ENCODE assay signal across 23 cellular contexts in genomic region chr13:90336507-90336906, GRCh38.
DNase-seq lines count a peak whose midpoint lies in the region; ATAC-seq and TF ChIP-seq lines count a peak whose summit lies in the region.
"Had no signal": no experiment of that assay in that cellular context is flagged by ENCODE, and none has a peak within 500 bp of the region (broad histone marks: within the 10 kb centered on the region; RNA-seq: fewer than 3 reads in every experiment).

No MANE protein-coding gene starts in this region.

- peak overlapping the region; percentile 57; the same call in 1 of the 2 replicates for H2AFZ ChIP-seq in GM23338

- H3K27ac Mint-ChIP-seq in GM23338 (no peak overlapping the region), WTC11 (no peak overlapping the region)
- H3K27ac Mint-ChIP-seq: CD4-positive, CD25-positive, alpha-beta regulatory T cell; HFFc6 had no signal

- peaks cover 9% of the 10 kb centered on the region; the same call in 2 of the 3 replicates for H3K9me3 Mint-ChIP-seq in GM23338
- peaks cover 10% of the 10 kb centered on the region for H3K9me3 Mint-ChIP-seq in WTC11

- peaks cover 1% of the 10 kb centered on the region for H3K27me3 Mint-ChIP-seq in GM23338 (ENCODE audit: insufficient read depth, low read depth, poor library complexity)
- H3K27me3 Mint-ChIP-seq in WTC11 (ENCODE audit: low read depth) = no peaks in the 10 kb centered on the region
- H3K27me3 Mint-ChIP-seq: CD4-positive, CD25-positive, alpha-beta regulatory T cell had no signal

- H3K9me2 ChIP-seq in GM23338 (ENCODE audit: insufficient read depth) = no peaks in the 10 kb centered on the region

- no peak overlapping the region for H3K4me2 ChIP-seq in GM23338

- H3K4me1 Mint-ChIP-seq in GM23338 (peaks cover 2% of the 10 kb centered on the region; the same call in 1 of the 3 replicates), WTC11 (peaks cover 2% of the 10 kb centered on the region; the same call in 1 of the 2 replicates)
- H3K4me1 Mint-ChIP-seq: CD4-positive, CD25-positive, alpha-beta regulatory T cell had no signal

- intact Hi-C loops in heart left ventricle (cut with DNase I) = no loop called here

- TF ChIP-seq CTCF in C4-2B (conservative IDR thresholded peaks at IDR 0.05) (no peak), GM23338 (conservative IDR thresholded peaks at IDR 0.05; ENCODE audit: low read depth in 2 of 2) (no peak), WTC11 (IDR thresholded peaks at IDR 0.05) (no peak), heart left ventricle (IDR thresholded peaks at IDR 0.05) (no peak), GM20000 (IDR thresholded peaks at IDR 0.05; ENCODE audit: extremely low read depth, missing control alignments) (no peak)

- no peak for TF ChIP-seq POLR2A in heart left ventricle (IDR thresholded peaks at IDR 0.05)

- H3K36me3 Mint-ChIP-seq in GM23338 (ENCODE audit: low read depth) = peaks cover 3% of the 10 kb centered on the region; the same call in 1 of the 3 replicates
- H3K36me3 Mint-ChIP-seq in WTC11 = 0 out of 2 replicates have a peak, but pooled peaks cover 3% of the 10 kb centered on the region
- H3K36me3 Mint-ChIP-seq: CD4-positive, CD25-positive, alpha-beta regulatory T cell had no signal

- CTCF ChIA-PET in WTC11 (lab: Charles Lee) = no interaction called here

- no peak for DNase-seq in GM23338 (ENCODE audit: low spot score)
- no peak for DNase-seq in WTC11 (ENCODE audit: low spot score)
- DNase-seq in kidney tubule cell (ENCODE audit: low spot score) = peak; percentile 1
- DNase-seq in heart left ventricle = no peak
- no peak for DNase-seq in dermis blood vessel endothelial cell
- DNase-seq in GM20000 (ENCODE audit: low spot score) = no peak
- DNase-seq: ACHN; Caco-2; CD4-positive, CD25-positive, alpha-beta regulatory T cell; DMS79 treated with DMSO at 0.1 percent for 48 hours; GDM1; HFFc6; NCI-H1417; NCI-H187 treated with DMSO at 0.1 percent for 48 hours; NCI-H2171; NCI-H446; NCI-H774 had no signal

- ATAC-seq in GM23338 (no peak), WTC11 (0 out of 2 replicates have a peak, but pooled peaks have one; percentile 24), heart left ventricle (no peak), HG02571 (IDR thresholded peaks at IDR 0.05; ENCODE audit: unreplicated experiment) (no peak)
- ATAC-seq: GM12878, Panc1, Right ventricle myocardium inferior had no signal

- no peaks in the 10 kb centered on the region for H3K79me2 ChIP-seq in GM23338 (replicated peaks; ENCODE audit: insufficient read depth)

- POLR2A ChIA-PET in WTC11 (lab: Charles Lee) = no interaction called here

- H3K27ac ChIP-seq in C4-2B = peak overlapping the region; percentile 59
- no peak overlapping the region for H3K27ac ChIP-seq in GM23338 (ENCODE audit: low read depth)
- no peak overlapping the region for H3K27ac ChIP-seq in heart left ventricle
- H3K27ac ChIP-seq: SK-N-MC had no signal

- no peaks in the 10 kb centered on the region for H3K36me3 ChIP-seq in GM23338 (ENCODE audit: insufficient read depth)
- no peaks in the 10 kb centered on the region for H3K36me3 ChIP-seq in heart left ventricle

- H4K20me1 ChIP-seq in GM23338 (replicated peaks; ENCODE audit: insufficient read depth) = no peaks in the 10 kb centered on the region

- H3K9me3 ChIP-seq in heart left ventricle = peaks cover 0 to 8% (median 0%) of the 10 kb centered on the region in 12 donors

- H3K4me3 Mint-ChIP-seq in GM23338 = no peak overlapping the region
- H3K4me3 Mint-ChIP-seq in WTC11 = no peak overlapping the region
- H3K4me3 Mint-ChIP-seq: CD4-positive, CD25-positive, alpha-beta regulatory T cell; HFFc6 had no signal

- H3K4me1 ChIP-seq in GM23338 (ENCODE audit: insufficient read depth) = no peaks in the 10 kb centered on the region
- no peaks in the 10 kb centered on the region for H3K4me1 ChIP-seq in heart left ventricle
- H3K4me1 ChIP-seq: Caco-2 had no signal

- H3F3A ChIP-seq in GM23338 (replicated peaks; ENCODE audit: low read depth) = no peaks in the 10 kb centered on the region

- H3K4me3 ChIP-seq in GM23338 (no peak overlapping the region), heart left ventricle (no peak overlapping the region)
- H3K4me3 ChIP-seq: GM12878, SK-N-MC had no signal

- H3K27me3 ChIP-seq in GM23338 (ENCODE audit: insufficient read depth) (no peaks in the 10 kb centered on the region), heart left ventricle (no peaks in the 10 kb centered on the region)

- WGBS in heart left ventricle, 4 donors = 57 to 70% (median 65%) methylated on average over 4 of the region's 4 CpGs

TF ChIP-seq in GM23338, 12 proteins besides CTCF, POLR2A, EP300 and RAD21 (continues in another document):
- TF ChIP-seq JUNB (IDR thresholded peaks at IDR 0.05; ENCODE audit: unreplicated experiment) (no peak), NANOG (IDR thresholded peaks at IDR 0.05; ENCODE audit: borderline replicate concordance) (no peak), POLR2AphosphoS5 (IDR thresholded peaks at IDR 0.05; ENCODE audit: low read depth) (no peak)

TF ChIP-seq in WTC11, 78 proteins besides CTCF, POLR2A, EP300 and RAD21:
- no peak for TF ChIP-seq MXD4 (CRISPR knock-in tag; IDR thresholded peaks at IDR 0.05; ENCODE audit: borderline replicate concordance)
- TF ChIP-seq JAZF1 (CRISPR knock-in tag; IDR thresholded peaks at IDR 0.05) = no peak
- TF ChIP-seq ATF2 (CRISPR knock-in tag; IDR thresholded peaks at IDR 0.05; ENCODE audit: borderline replicate concordance, low read depth) = no peak
- TF ChIP-seq E2F1 (CRISPR knock-in tag; IDR thresholded peaks at IDR 0.05) = no peak
TF ChIP-seq in WTC11: peak in this region for 0.
